7 cellular contexts compared by ENCODE assay signal in genomic region chr13:27359203-27359821, GRCh38.
DNase-seq lines count a peak whose midpoint lies in the region; TF ChIP-seq lines count a peak whose summit lies in the region.

No MANE protein-coding gene starts in this region.

- H3K4me3 ChIP-seq in fibroblast of pulmonary artery (replicated peaks; ENCODE audit: low read depth, low read length) = no peak overlapping the region

- intact Hi-C loops in activated T-helper 1 cell treated with anti-CD3 and anti-CD28 coated beads, Interleukin-12 subunit alpha, Interleukin-12 subunit beta, Interleukin-2, Interleukin-4 antibody, amounts not matched to agents 30 ng/mL and 10 ng/mL and 1 ng/mL, durations not matched to agents 14 hours and 24 hours and 36 hours (cut with micrococcal nuclease) = loop anchor here (1.0 to 2.0 kb wide), 3 partner anchors 107 to 412 kb away; no protein-coding TSS in a partner anchor

- peak; percentile 73 for DNase-seq in GM10266 (ENCODE audit: extremely low spot score)
- peak; percentile 49 for DNase-seq in HT1080 (ENCODE audit: low read depth)
- DNase-seq in RKO (ENCODE audit: low spot score) = peak; percentile 77
- peak; percentile 38 for DNase-seq in activated T-helper 1 cell treated with anti-CD3 and anti-CD28 coated beads, Interleukin-12 subunit alpha, Interleukin-12 subunit beta, Interleukin-2, Interleukin-4 antibody, amounts not matched to agents 30 ng/mL and 10 ng/mL and 1 ng/mL, durations not matched to agents 14 hours and 24 hours and 36 hours (ENCODE audit: low spot score)
- DNase-seq in fibroblast of pulmonary artery (ENCODE audit: low read depth) = peak; percentile 81
- peak in 48 of 56 donors; percentile 8 to 86 (median 52) for DNase-seq in nucleus accumbens (lab: John Stamatoyannopoulos, UW)
- DNase-seq in type B pancreatic cell (ENCODE audit: extremely low spot score, unreplicated experiment) = no peak

- H3K27ac Mint-ChIP-seq in activated T-helper 1 cell treated with anti-CD3 and anti-CD28 coated beads, Interleukin-12 subunit alpha, Interleukin-12 subunit beta, Interleukin-2, Interleukin-4 antibody, amounts not matched to agents 30 ng/mL and 10 ng/mL and 1 ng/mL, durations not matched to agents 14 hours and 24 hours and 36 hours = no peak overlapping the region
- H3K27ac Mint-ChIP-seq in type B pancreatic cell = no peak overlapping the region

- TF ChIP-seq CTCF in GM10266 (IDR thresholded peaks at IDR 0.05; ENCODE audit: control insufficient read depth, insufficient read depth, low read depth, missing control alignments) (peak; percentile 81), fibroblast of pulmonary artery (IDR thresholded peaks at IDR 0.05; ENCODE audit: low read length, missing control alignments) (peak; percentile 91), type B pancreatic cell (conservative IDR thresholded peaks at IDR 0.05) (peak; percentile 92)

- H3K36me3 Mint-ChIP-seq in activated T-helper 1 cell treated with anti-CD3 and anti-CD28 coated beads, Interleukin-12 subunit alpha, Interleukin-12 subunit beta, Interleukin-2, Interleukin-4 antibody, amounts not matched to agents 30 ng/mL and 10 ng/mL and 1 ng/mL, durations not matched to agents 14 hours and 24 hours and 36 hours (ENCODE audit: low read depth) = no peaks in the 10 kb centered on the region
- no peaks in the 10 kb centered on the region for H3K36me3 Mint-ChIP-seq in type B pancreatic cell

- H3K4me1 Mint-ChIP-seq in activated T-helper 1 cell treated with anti-CD3 and anti-CD28 coated beads, Interleukin-12 subunit alpha, Interleukin-12 subunit beta, Interleukin-2, Interleukin-4 antibody, amounts not matched to agents 30 ng/mL and 10 ng/mL and 1 ng/mL, durations not matched to agents 14 hours and 24 hours and 36 hours (ENCODE audit: low read depth) = no peaks in the 10 kb centered on the region
- peaks cover 4% of the 10 kb centered on the region for H3K4me1 Mint-ChIP-seq in type B pancreatic cell (ENCODE audit: unreplicated experiment)

- H3K27me3 Mint-ChIP-seq in activated T-helper 1 cell treated with anti-CD3 and anti-CD28 coated beads, Interleukin-12 subunit alpha, Interleukin-12 subunit beta, Interleukin-2, Interleukin-4 antibody, amounts not matched to agents 30 ng/mL and 10 ng/mL and 1 ng/mL, durations not matched to agents 14 hours and 24 hours and 36 hours (ENCODE audit: insufficient read depth) = peaks cover 24% of the 10 kb centered on the region
- peaks cover 50% of the 10 kb centered on the region for H3K27me3 Mint-ChIP-seq in type B pancreatic cell

- H3K9me3 Mint-ChIP-seq in activated T-helper 1 cell treated with anti-CD3 and anti-CD28 coated beads, Interleukin-12 subunit alpha, Interleukin-12 subunit beta, Interleukin-2, Interleukin-4 antibody, amounts not matched to agents 30 ng/mL and 10 ng/mL and 1 ng/mL, durations not matched to agents 14 hours and 24 hours and 36 hours = no peaks in the 10 kb centered on the region
- no peaks in the 10 kb centered on the region for H3K9me3 Mint-ChIP-seq in type B pancreatic cell

- no peak overlapping the region for H3K4me3 Mint-ChIP-seq in activated T-helper 1 cell treated with anti-CD3 and anti-CD28 coated beads, Interleukin-12 subunit alpha, Interleukin-12 subunit beta, Interleukin-2, Interleukin-4 antibody, amounts not matched to agents 30 ng/mL and 10 ng/mL and 1 ng/mL, durations not matched to agents 14 hours and 24 hours and 36 hours
- no peak overlapping the region for H3K4me3 Mint-ChIP-seq in type B pancreatic cell
